14 cellular contexts compared by ENCODE assay signal in the genomic region with DNA sequence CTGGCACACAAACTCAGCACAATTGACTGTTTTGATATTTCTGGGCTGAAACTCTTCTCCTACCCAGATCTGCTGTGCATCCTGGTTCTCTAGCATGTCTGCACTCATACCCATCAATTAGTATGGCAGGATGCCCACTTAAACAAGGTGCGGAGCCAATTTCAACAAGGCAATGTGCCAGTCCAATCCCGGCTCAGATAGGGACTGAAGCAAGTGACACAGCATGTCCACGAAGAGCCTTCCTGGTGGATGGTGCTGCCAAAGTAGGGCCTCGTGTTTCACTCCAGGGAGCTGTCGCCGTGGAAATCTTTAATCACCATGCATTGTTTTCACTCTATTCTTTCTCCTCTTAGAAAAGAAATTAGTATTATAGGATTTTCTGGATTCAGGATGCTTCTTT. TPM values are rescaled to one million over a fixed set of nuclear protein-coding genes. Genes with fewer than 3 reads are reported as not detected.
DNase-seq lines count a peak whose midpoint lies in the region; ATAC-seq and TF ChIP-seq lines count a peak whose summit lies in the region.
"Had no signal": no experiment of that assay in that cellular context is flagged by ENCODE, and none has a peak within 500 bp of the region (broad histone marks: within the 10 kb centered on the region; RNA-seq: fewer than 3 reads in every experiment).

No MANE protein-coding gene starts in this region.

- intact Hi-C loops in sciatic nerve (cut with DNase I), result no loop called here
- intact Hi-C loops in esophagus squamous epithelium (cut with DNase I), result no loop called here
- intact Hi-C loops in OCI-LY7 (cut with micrococcal nuclease; ENCODE audit: unreplicated experiment), result no loop called here

- H3K9me2 ChIP-seq in SK-N-SH, result no peaks in the 10 kb centered on the region
- no peaks in the 10 kb centered on the region for H3K9me2 ChIP-seq in OCI-LY7 (ENCODE audit: insufficient read depth, low read length)

- POLR2A ChIA-PET in SK-N-SH (lab: Yijun Ruan, JAX) (no interaction called here), OCI-LY7 (lab: Charles Lee) (interaction anchor here (0.5 to 1.1 kb wide), 2 partner anchors 13 to 245 kb away, joined by 4 read pairs; no protein-coding TSS in a partner anchor)

- TF ChIP-seq CTCF in SK-N-SH (IDR thresholded peaks at IDR 0.05) (no peak), esophagus squamous epithelium (IDR thresholded peaks at IDR 0.05) (no peak), OCI-LY7 (conservative IDR thresholded peaks at IDR 0.05; ENCODE audit: low read length) (no peak)

- H3K4me1 ChIP-seq in SK-N-SH (ENCODE audit: control insufficient read depth in 1 of 2, insufficient read depth in 2 of 2, low read depth in 1 of 2, low read length in 1 of 2) (no peaks in the 10 kb centered on the region; a peak in 1 of 4 replicates), esophagus squamous epithelium (peaks cover 0 to 15% (median 11%) of the 10 kb centered on the region in 3 donors), OCI-LY7 (ENCODE audit: insufficient read depth, low read length, poor library complexity, severe bottlenecking) (peaks cover 6% of the 10 kb centered on the region)
- H3K4me1 ChIP-seq: SJCRH30 had no signal

- H3K79me2 ChIP-seq in SK-N-SH (ENCODE audit: insufficient read depth) (no peaks in the 10 kb centered on the region), OCI-LY7 (ENCODE audit: insufficient read depth, low read depth, low read length) (no peaks in the 10 kb centered on the region)

- 56% methylated on average over 6 of the region's 6 CpGs for WGBS in SK-N-SH (ENCODE audit: low lambda C conversion rate)
- 21 to 44% methylated on average over 6 of the region's 6 CpGs for WGBS in esophagus squamous epithelium, 2 donors

- no peak for TF ChIP-seq EP300 in SK-N-SH (IDR thresholded peaks at IDR 0.05; ENCODE audit: borderline replicate concordance in 1 of 2, low read depth in 1 of 2, low read length in 1 of 2)

- no peak for TF ChIP-seq POLR2A in esophagus squamous epithelium (IDR thresholded peaks at IDR 0.05)

- CTCF ChIA-PET in SK-N-SH (lab: Yijun Ruan, JAX) (no interaction called here), OCI-LY7 (lab: Charles Lee; ENCODE audit: unreplicated experiment) (interaction anchor here (0.6 to 1.1 kb wide), 2 partner anchors 23 to 425 kb away, joined by 3 read pairs; no protein-coding TSS in a partner anchor)

- no peak for TF ChIP-seq RAD21 in SK-N-SH (IDR thresholded peaks at IDR 0.05; ENCODE audit: low read length)

- H3K27ac ChIP-seq in SK-N-SH (ENCODE audit: low read depth in 2 of 2, low read length in 1 of 2) (peak overlapping the region in 1 of 2 experiments; percentile 42; a peak in 1 of 4 replicates), esophagus squamous epithelium (peak overlapping the region in 1 of 4 donors; percentile 2), OCI-LY7 (ENCODE audit: low read depth, low read length, poor library complexity, severe bottlenecking) (no peak overlapping the region)
- H3K27ac ChIP-seq: esophagus muscularis mucosa, GM23248, ovary, SJCRH30 had no signal

- H3K9ac ChIP-seq in SK-N-SH, result no peak overlapping the region
- H3K9ac ChIP-seq: GM23248 had no signal

- DNase-seq in NCI-H1105 treated with DMSO at 0.1 percent for 48 hours (lab: John Stamatoyannopoulos, UW) (peak; percentile 88), SK-N-SH (peak; percentile 18), fibroblast of peridontal ligament (ENCODE audit: extremely low read depth) (peak; percentile 48), sciatic nerve (ENCODE audit: low spot score) (no peak), esophagus squamous epithelium (lab: John Stamatoyannopoulos, UW) (no peak), OCI-LY7 (ENCODE audit: low spot score) (no peak)
- DNase-seq: activated CD4-positive, alpha-beta T cell treated with anti-CD3 and anti-CD28 coated beads for 36 hours; DND-41; GM23248; ovary; SJCRH30 had no signal

- H3K27me3 ChIP-seq in SK-N-SH (ENCODE audit: insufficient read depth), result no peaks in the 10 kb centered on the region
- H3K27me3 ChIP-seq in esophagus squamous epithelium, result no peaks in the 10 kb centered on the region
- H3K27me3 ChIP-seq: esophagus muscularis mucosa, ovary, SJCRH30 had no signal

- H2AFZ ChIP-seq in SK-N-SH (ENCODE audit: low read depth) (no peak overlapping the region), OCI-LY7 (ENCODE audit: low read length) (no peak overlapping the region)
- H2AFZ ChIP-seq: GM23248 had no signal

- H4K20me1 ChIP-seq in SK-N-SH (ENCODE audit: insufficient read depth), result no peaks in the 10 kb centered on the region
- no peaks in the 10 kb centered on the region for H4K20me1 ChIP-seq in OCI-LY7 (ENCODE audit: insufficient read depth, low read length)

- no peaks in the 10 kb centered on the region for H3F3A ChIP-seq in SK-N-SH (replicated peaks; ENCODE audit: insufficient read depth)

- H3K4me2 ChIP-seq in SK-N-SH (peak overlapping the region; percentile 53; the same call in 1 of the 2 replicates), OCI-LY7 (ENCODE audit: low read length) (no peak overlapping the region)

- H3K36me3 ChIP-seq in SK-N-SH (replicated peaks in 1 of 2; ENCODE audit: control insufficient read depth in 1 of 2, insufficient read depth in 2 of 2, low read length in 1 of 2) (no peaks in the 10 kb centered on the region), esophagus squamous epithelium (no peaks in the 10 kb centered on the region), OCI-LY7 (ENCODE audit: insufficient read depth, low read length) (no peaks in the 10 kb centered on the region)
- H3K36me3 ChIP-seq: esophagus muscularis mucosa, ovary, SJCRH30 had no signal

- H3K4me3 ChIP-seq in SK-N-SH (ENCODE audit: low read depth in 2 of 2, low read length in 1 of 2) (no peak overlapping the region), esophagus squamous epithelium (no peak overlapping the region), OCI-LY7 (ENCODE audit: low read depth, low read length, poor library complexity, severe bottlenecking) (no peak overlapping the region)
- H3K4me3 ChIP-seq: esophagus muscularis mucosa, GM23248, ovary, SJCRH30 had no signal

- BruUV-seq in OCI-LY7 (replicated peaks; lab: Mats Ljungman, UMichigan), result no TSS peak

- H3K9me3 ChIP-seq in SK-N-SH, result no peaks in the 10 kb centered on the region
- H3K9me3 ChIP-seq in esophagus squamous epithelium, result no peaks in the 10 kb centered on the region
- H3K9me3 ChIP-seq in OCI-LY7 (ENCODE audit: low read length), result no peaks in the 10 kb centered on the region
- H3K9me3 ChIP-seq: esophagus muscularis mucosa, ovary, SJCRH30 had no signal

- ATAC-seq in sciatic nerve (peak; percentile 72), GM19455 (IDR thresholded peaks at IDR 0.05; ENCODE audit: unreplicated experiment) (no peak), GM18873 (IDR thresholded peaks at IDR 0.05; ENCODE audit: low FRiP score, unreplicated experiment) (no peak)
- ATAC-seq: activated CD4-positive, alpha-beta T cell treated with anti-CD3 and anti-CD28 coated beads for 36 hours had no signal

TF ChIP-seq in SK-N-SH, 30 proteins besides CTCF, POLR2A, EP300 and RAD21:
- no peak for TF ChIP-seq ELF1 (IDR thresholded peaks at IDR 0.05)
- no peak for TF ChIP-seq GATA2 (CRISPR knock-in tag; IDR thresholded peaks at IDR 0.05)
- TF ChIP-seq USF1 (IDR thresholded peaks at IDR 0.05; ENCODE audit: borderline replicate concordance, low read depth), result no peak
- TF ChIP-seq MXI1 (IDR thresholded peaks at IDR 0.05; ENCODE audit: low read depth, low read length), result no peak
- no peak for TF ChIP-seq TAF1 (IDR thresholded peaks at IDR 0.05; ENCODE audit: borderline replicate concordance, low read depth, low read length)
- no peak for TF ChIP-seq RFX5 (IDR thresholded peaks at IDR 0.05; ENCODE audit: low read length)
- no peak for TF ChIP-seq GABPA (IDR thresholded peaks at IDR 0.05; ENCODE audit: low read depth)
- no peak for TF ChIP-seq FOXJ3 (CRISPR knock-in tag; IDR thresholded peaks at IDR 0.05)
- TF ChIP-seq, protein P1, sequence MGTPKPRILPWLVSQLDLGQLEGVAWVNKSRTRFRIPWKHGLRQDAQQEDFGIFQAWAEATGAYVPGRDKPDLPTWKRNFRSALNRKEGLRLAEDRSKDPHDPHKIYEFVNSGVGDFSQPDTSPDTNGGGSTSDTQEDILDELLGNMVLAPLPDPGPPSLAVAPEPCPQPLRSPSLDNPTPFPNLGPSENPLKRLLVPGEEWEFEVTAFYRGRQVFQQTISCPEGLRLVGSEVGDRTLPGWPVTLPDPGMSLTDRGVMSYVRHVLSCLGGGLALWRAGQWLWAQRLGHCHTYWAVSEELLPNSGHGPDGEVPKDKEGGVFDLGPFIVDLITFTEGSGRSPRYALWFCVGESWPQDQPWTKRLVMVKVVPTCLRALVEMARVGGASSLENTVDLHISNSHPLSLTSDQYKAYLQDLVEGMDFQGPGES (IDR thresholded peaks at IDR 0.05; ENCODE audit: low read depth, low read length), result no peak
- TF ChIP-seq RCOR1 (IDR thresholded peaks at IDR 0.05; ENCODE audit: low read length), result no peak
- no peak for TF ChIP-seq FOXM1 (IDR thresholded peaks at IDR 0.05; ENCODE audit: low read depth)
- TF ChIP-seq, protein P2, sequence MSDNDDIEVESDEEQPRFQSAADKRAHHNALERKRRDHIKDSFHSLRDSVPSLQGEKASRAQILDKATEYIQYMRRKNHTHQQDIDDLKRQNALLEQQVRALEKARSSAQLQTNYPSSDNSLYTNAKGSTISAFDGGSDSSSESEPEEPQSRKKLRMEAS (IDR thresholded peaks at IDR 0.05; ENCODE audit: low read depth), result no peak
- TF ChIP-seq CHD2 (IDR thresholded peaks at IDR 0.05; ENCODE audit: low read length, partially characterized antibody), result no peak
- no peak for TF ChIP-seq TCF12 (IDR thresholded peaks at IDR 0.05)

RNA-seq across cellular contexts. Expression of gene LSM6, which starts 40.8 kb away (rescaled TPM):
- polyA plus RNA-seq in SK-N-SH (2012; rRNA removed), result 17.6 and 32.5 TPM in 2 replicates
- 38.6 and 62.8 TPM in 2 replicates for polyA plus RNA-seq in SK-N-SH (2012; cell fraction: cytosol; rRNA removed)
- 8.2 and 10.1 TPM in 2 replicates for polyA plus RNA-seq in SK-N-SH (2012; cell fraction: nucleus; rRNA removed)
- total RNA-seq in sciatic nerve (23.8 TPM), esophagus squamous epithelium (10 to 100 TPM; 23.9 to 35.6 (median 25.8) TPM), OCI-LY7 (2022) (60.9 and 62.3 TPM in 2 replicates)
- total RNA-seq in OCI-LY7 (2014; rRNA removed; shearing (Covaris generic)), result 123 and 132 TPM in 2 replicates

Comparison
In these comparisons a context has a peak if more than half of its experiments do, and no peak if none do; other contexts are left out.
1. DNase-seq: peak in NCI-H1105 treated with DMSO at 0.1 percent for 48 hours (single experiment), SK-N-SH (single experiment) and fibroblast of peridontal ligament (single experiment); none in sciatic nerve (single experiment), esophagus squamous epithelium (single experiment) and OCI-LY7 (single experiment).